In genomic region chr17:11598274-11599221, GRCh38 we compare ENCODE assay signal across 10 cellular contexts. TPM values are rescaled to one million over a fixed set of nuclear protein-coding genes. Genes with fewer than 3 reads are reported as not detected.
DNase-seq lines count a peak whose midpoint lies in the region; ATAC-seq and TF ChIP-seq lines count a peak whose summit lies in the region.
"Had no signal": no experiment of that assay in that cellular context is flagged by ENCODE, and none has a peak within 500 bp of the region (broad histone marks: within the 10 kb centered on the region; RNA-seq: fewer than 3 reads in every experiment).

Gene DNAH9, plus strand, starts transcription at chr17:11598470. Its CDS starts 29 bp downstream, at chr17:11598499.

- H3K36me3 Mint-ChIP-seq in T-helper 2 cell treated with Interferon-gamma antibody and Interleukin-4, amounts not matched to agents 5 μg/mL and 100 μg/mL, for 36 hours (ENCODE audit: low read depth): no peaks in the 10 kb centered on the region
- no peaks in the 10 kb centered on the region for H3K36me3 Mint-ChIP-seq in CD8-positive, alpha-beta T cell

- H3K4me3 ChIP-seq in dorsolateral prefrontal cortex: peak within 1 kb of the TSS; percentile 57 to 89 (median 76)
- no peak within 1 kb of the TSS for H3K4me3 ChIP-seq in CD8-positive, alpha-beta T cell (ENCODE audit: low read depth, low read length)

- no peak within 1 kb of the TSS for H3K27ac Mint-ChIP-seq in T-helper 2 cell treated with Interferon-gamma antibody and Interleukin-4, amounts not matched to agents 5 μg/mL and 100 μg/mL, for 36 hours
- H3K27ac Mint-ChIP-seq in CD8-positive, alpha-beta T cell: no peak within 1 kb of the TSS
- H3K27ac Mint-ChIP-seq: dendritic cell treated with granulocyte-macrophage colony-stimulating factor and Interleukin-4, amounts not matched to agents 40 ng/mL and 50 ng/mL, for 4 days had no signal

- peak in 3 of 56 donors; percentile 16 to 28 (median 20) for TF ChIP-seq CTCF in dorsolateral prefrontal cortex (IDR thresholded peaks at IDR 0.05 in 54 of 56, conservative IDR thresholded peaks at IDR 0.05 in 2 of 56; ENCODE audit: low read depth in 1 of 56, partially characterized antibody in 56 of 56)
- TF ChIP-seq CTCF in CD8-positive, alpha-beta T cell (IDR thresholded peaks at IDR 0.05): no peak

- CTCF ChIA-PET in CD8-positive, alpha-beta T cell (lab: Charles Lee): no interaction called here

- H3K4me1 Mint-ChIP-seq in T-helper 2 cell treated with Interferon-gamma antibody and Interleukin-4, amounts not matched to agents 5 μg/mL and 100 μg/mL, for 36 hours (ENCODE audit: low read depth): no peaks in the 10 kb centered on the region
- H3K4me1 Mint-ChIP-seq in CD8-positive, alpha-beta T cell (ENCODE audit: low read depth): peaks cover 2% of the 10 kb centered on the region

- no peaks in the 10 kb centered on the region for H3K9me3 ChIP-seq in ES-I3 (ENCODE audit: control insufficient read depth, insufficient read depth, low read length)
- no peaks in the 10 kb centered on the region for H3K9me3 ChIP-seq in CD8-positive, alpha-beta T cell (ENCODE audit: low read length)

- H3K27ac ChIP-seq in dorsolateral prefrontal cortex: peak within 1 kb of the TSS in 21 of 59 donors; percentile 26 to 83 (median 57)
- no peak within 1 kb of the TSS for H3K27ac ChIP-seq in CD8-positive, alpha-beta T cell (ENCODE audit: low read depth, low read length)

- H3K27me3 ChIP-seq in dorsolateral prefrontal cortex: no peaks in the 10 kb centered on the region
- H3K27me3 ChIP-seq in CD8-positive, alpha-beta T cell (ENCODE audit: insufficient read depth, low read length): no peaks in the 10 kb centered on the region

- H3K4me3 Mint-ChIP-seq in T-helper 2 cell treated with Interferon-gamma antibody and Interleukin-4, amounts not matched to agents 5 μg/mL and 100 μg/mL, for 36 hours: no peak within 1 kb of the TSS
- H3K4me3 Mint-ChIP-seq in CD8-positive, alpha-beta T cell: no peak within 1 kb of the TSS
- H3K4me3 Mint-ChIP-seq: dendritic cell treated with granulocyte-macrophage colony-stimulating factor and Interleukin-4, amounts not matched to agents 40 ng/mL and 50 ng/mL, for 4 days had no signal

- peak; percentile 24 for DNase-seq in NCI-H524 treated with DMSO at 0.1 percent for 48 hours (lab: John Stamatoyannopoulos, UW)
- DNase-seq in dorsolateral prefrontal cortex: peak; percentile 50 to 97 (median 95)
- peak; percentile 99 for DNase-seq in left kidney (ENCODE audit: low read depth, low spot score)
- peak; percentile 17 to 33 for DNase-seq in stimulated activated CD4-positive, alpha-beta T cell treated with anti-CD3 and anti-CD28 coated beads, Interleukin-15, amount 100 ng/mL, for 48 hours (ENCODE audit: low read depth in 2 of 2)
- DNase-seq in T-helper 2 cell treated with Interferon-gamma antibody and Interleukin-4, amounts not matched to agents 5 μg/mL and 100 μg/mL, for 36 hours (ENCODE audit: low spot score): no peak
- DNase-seq in NCI-H2196 (lab: John Stamatoyannopoulos, UW; ENCODE audit: unreplicated experiment): no peak
- DNase-seq in CD8-positive, alpha-beta T cell: no peak

- no peaks in the 10 kb centered on the region for H3K36me3 ChIP-seq in ES-I3 (ENCODE audit: insufficient read depth, low read length)
- no peaks in the 10 kb centered on the region for H3K36me3 ChIP-seq in CD8-positive, alpha-beta T cell (ENCODE audit: insufficient read depth, low read length)

- intact Hi-C loops in dorsolateral prefrontal cortex (cut with DNase I): no loop called here
- intact Hi-C loops in CD8-positive, alpha-beta T cell (cut with DNase I, micrococcal nuclease): no loop called here

- H3K27me3 Mint-ChIP-seq in T-helper 2 cell treated with Interferon-gamma antibody and Interleukin-4, amounts not matched to agents 5 μg/mL and 100 μg/mL, for 36 hours (ENCODE audit: low read depth): peaks cover 4% of the 10 kb centered on the region
- H3K27me3 Mint-ChIP-seq in CD8-positive, alpha-beta T cell (ENCODE audit: low read depth): peaks cover 31% of the 10 kb centered on the region

- ATAC-seq in CD8-positive, alpha-beta T cell: no peak
- ATAC-seq: HCT116 had no signal

- peaks cover 4% of the 10 kb centered on the region for H3K9me3 Mint-ChIP-seq in T-helper 2 cell treated with Interferon-gamma antibody and Interleukin-4, amounts not matched to agents 5 μg/mL and 100 μg/mL, for 36 hours
- H3K9me3 Mint-ChIP-seq in CD8-positive, alpha-beta T cell: peaks cover 8% of the 10 kb centered on the region

- H3K9ac ChIP-seq in ES-I3 (ENCODE audit: low read depth, low read length): peak within 1 kb of the TSS; percentile 69; the same call in 1 of the 2 replicates

- no peaks in the 10 kb centered on the region for H3K4me1 ChIP-seq in ES-I3 (ENCODE audit: insufficient read depth, low read length)
- H3K4me1 ChIP-seq in CD8-positive, alpha-beta T cell (ENCODE audit: insufficient read depth, low read length): no peaks in the 10 kb centered on the region

- POLR2A ChIA-PET in CD8-positive, alpha-beta T cell (lab: Charles Lee): no interaction called here

RNA-seq across cellular contexts. Expression of gene DNAH9, which starts in this region (rescaled TPM):
- 10 to 100 TPM in 107 of 120 experiments, 1 to 10 TPM in 13; 5.5 to 25.1 (median 13.1) TPM for total RNA-seq in dorsolateral prefrontal cortex
- not detected for total RNA-seq in CD8-positive, alpha-beta T cell

Comparison
In these comparisons a context has a peak if more than half of its experiments do, and no peak if none do; other contexts are left out.
1. RNA of gene DNAH9 (total RNA-seq): 5.5 to 25.1 TPM in dorsolateral prefrontal cortex; not detected in CD8-positive, alpha-beta T cell; every median in the first group is over 4 times any median in the second.
2. DNase-seq: peak in NCI-H524 treated with DMSO at 0.1 percent for 48 hours (single experiment), dorsolateral prefrontal cortex (10 of 10), left kidney (single experiment) and stimulated activated CD4-positive, alpha-beta T cell treated with anti-CD3 and anti-CD28 coated beads, Interleukin-15, amount 100 ng/mL, for 48 hours (2 of 2); none in T-helper 2 cell treated with Interferon-gamma antibody and Interleukin-4, amounts not matched to agents 5 μg/mL and 100 μg/mL, for 36 hours (single experiment), NCI-H2196 (single experiment) and CD8-positive, alpha-beta T cell (0 of 7).